In the genomic region with DNA sequence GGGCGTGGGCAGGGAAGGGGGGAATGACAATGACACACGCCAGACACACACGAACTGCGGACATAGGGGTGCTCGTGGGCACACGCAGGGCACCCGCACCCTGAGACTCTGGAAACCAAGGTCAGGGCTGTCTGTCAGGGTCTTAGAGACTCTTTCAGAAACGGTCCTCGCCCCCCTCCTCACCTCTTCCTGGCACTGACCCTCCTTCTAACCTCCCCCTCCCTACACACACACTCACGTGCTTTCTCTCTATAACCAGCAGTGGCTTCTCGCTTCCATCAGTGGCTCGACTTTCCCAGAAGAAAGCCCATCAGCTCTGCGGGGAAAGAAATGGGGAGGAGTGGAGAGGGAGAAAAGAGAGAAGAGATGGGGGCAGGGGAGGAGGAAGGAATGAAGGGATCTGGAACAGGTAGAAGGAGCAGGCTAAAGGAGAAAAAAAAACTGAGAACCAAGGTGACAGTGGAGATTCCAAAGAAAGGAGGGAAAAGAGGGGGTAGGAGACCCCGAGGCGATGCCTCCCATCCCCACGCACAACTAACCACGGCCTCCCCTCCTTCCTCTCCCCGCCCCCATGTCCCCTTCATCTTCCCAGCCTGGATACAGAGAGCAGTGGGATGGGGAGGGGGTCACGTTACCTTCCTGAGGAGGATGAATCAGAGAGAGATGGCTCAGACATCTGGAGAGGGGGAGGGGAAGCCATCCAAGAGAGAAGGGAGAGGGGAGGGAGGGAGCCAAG, we compare ENCODE assay signal across 13 cellular contexts. TPM values are rescaled to one million over a fixed set of nuclear protein-coding genes. Genes with fewer than 3 reads are reported as not detected.
DNase-seq lines count a peak whose midpoint lies in the region; ATAC-seq, FAIRE-seq and TF ChIP-seq lines count a peak whose summit lies in the region.
"Had no signal": no experiment of that assay in that cellular context is flagged by ENCODE, and none has a peak within 500 bp of the region (broad histone marks: within the 10 kb centered on the region; RNA-seq: fewer than 3 reads in every experiment).

No MANE protein-coding gene starts in this region.

- H3K27me3 Mint-ChIP-seq in astrocyte (ENCODE audit: low read depth, unreplicated experiment) (peaks cover 22% of the 10 kb centered on the region), nephron progenitor cell (ENCODE audit: low read depth, poor library complexity) (peaks cover 93% of the 10 kb centered on the region)

- H3K27me3 ChIP-seq in astrocyte (ENCODE audit: insufficient read depth, low read length) (peaks cover 41% of the 10 kb centered on the region), aorta (ENCODE audit: control insufficient read depth in 1 of 2, insufficient read depth in 2 of 2, low read length in 1 of 2) (peaks cover 0 to 11% of the 10 kb centered on the region in 2 donors)

- DNase-seq in NCI-H2196 (lab: John Stamatoyannopoulos, UW; ENCODE audit: unreplicated experiment) (peak; percentile 13), NCI-H2196 treated with DMSO at 0.1 percent for 48 hours (lab: John Stamatoyannopoulos, UW; ENCODE audit: unreplicated experiment) (no peak), M059J (ENCODE audit: low read depth) (peak; percentile 36), astrocyte (ENCODE audit: low read depth) (no peak), nephron progenitor cell (no peak), SIG-M5 treated with dmso at 0.1 percent for 504 hours (lab: John Stamatoyannopoulos, UW; ENCODE audit: unreplicated experiment) (no peak), aorta (no peak)
- DNase-seq: activated CD4-positive, alpha-beta T cell treated with anti-CD3 and anti-CD28 coated beads for 1 hour; amniotic stem cell; KBM-7; uterus had no signal

- peak overlapping the region; percentile 80 for H3K4me2 ChIP-seq in astrocyte (ENCODE audit: low read length)

- H3K4me3 Mint-ChIP-seq in astrocyte (ENCODE audit: unreplicated experiment) (peak overlapping the region; percentile 71), nephron progenitor cell (peak overlapping the region; percentile 71)

- no peaks in the 10 kb centered on the region for H3K9me3 ChIP-seq in astrocyte (ENCODE audit: insufficient read depth, low read depth, low read length)
- H3K9me3 ChIP-seq in aorta (ENCODE audit: control insufficient read depth, low read length), result no peaks in the 10 kb centered on the region
- H3K9me3 ChIP-seq: uterus had no signal

- peaks cover 30% of the 10 kb centered on the region for H4K20me1 ChIP-seq in astrocyte (ENCODE audit: insufficient read depth, low read length)

- H3K79me2 ChIP-seq in astrocyte (ENCODE audit: insufficient read depth, low read length), result no peaks in the 10 kb centered on the region

- H3K9me3 Mint-ChIP-seq in astrocyte (ENCODE audit: unreplicated experiment) (peaks cover 11% of the 10 kb centered on the region), nephron progenitor cell (no peaks in the 10 kb centered on the region)

- H3K9ac ChIP-seq in astrocyte (ENCODE audit: low read length), result no peak overlapping the region

- H3K4me3 ChIP-seq in astrocyte (ENCODE audit: insufficient read depth, low read depth, low read length), result no peak overlapping the region
- no peak overlapping the region for H3K4me3 ChIP-seq in aorta (ENCODE audit: low read length in 2 of 2)
- H3K4me3 ChIP-seq: uterus had no signal

- intact Hi-C loops in aorta (cut with DNase I), result loop anchor here in 1 of 2 donors (10.0 kb wide), 1 partner anchor 272 kb away; a partner anchor contains a TSS

- H3K27ac ChIP-seq in astrocyte (ENCODE audit: low read depth, low read length), result no peak overlapping the region
- no peak overlapping the region for H3K27ac ChIP-seq in aorta (ENCODE audit: low read depth in 1 of 2, low read length in 2 of 2)
- H3K27ac ChIP-seq: uterus had no signal

- no peak for ATAC-seq in HG02610 (IDR thresholded peaks at IDR 0.05; ENCODE audit: unreplicated experiment)
- no peak for ATAC-seq in aorta (ENCODE audit: low FRiP score)

- TF ChIP-seq CTCF in astrocyte (IDR thresholded peaks at IDR 0.05; ENCODE audit: insufficient read depth, low read depth, low read length), result no peak
- no peak for TF ChIP-seq CTCF in nephron progenitor cell (IDR thresholded peaks at IDR 0.05)

- peak overlapping the region; percentile 42 for H3K27ac Mint-ChIP-seq in astrocyte (ENCODE audit: unreplicated experiment)
- no peak overlapping the region for H3K27ac Mint-ChIP-seq in nephron progenitor cell

- peaks cover 69% of the 10 kb centered on the region for H3K4me1 ChIP-seq in astrocyte (ENCODE audit: insufficient read depth, low read length)
- H3K4me1 ChIP-seq in aorta (ENCODE audit: control insufficient read depth in 1 of 2, insufficient read depth in 2 of 2, low read length in 2 of 2), result no peaks in the 10 kb centered on the region

- FAIRE-seq in astrocyte (lab: Jason Lieb, UNC), result no peak

- no peak overlapping the region for H2AFZ ChIP-seq in astrocyte (ENCODE audit: low read depth, low read length)

- WGBS in aorta, 2 donors, result 1% methylated on average over 14 to 19 of the region's 19 CpGs

- H3K4me1 Mint-ChIP-seq in astrocyte (ENCODE audit: low read depth, unreplicated experiment) (peaks cover 48% of the 10 kb centered on the region), nephron progenitor cell (peaks cover 76% of the 10 kb centered on the region)

- H3K36me3 Mint-ChIP-seq in astrocyte (ENCODE audit: low read depth, unreplicated experiment) (no peaks in the 10 kb centered on the region), nephron progenitor cell (ENCODE audit: low read depth) (no peaks in the 10 kb centered on the region)

- H3K36me3 ChIP-seq in astrocyte (ENCODE audit: insufficient read depth, low read length) (no peaks in the 10 kb centered on the region), aorta (ENCODE audit: control insufficient read depth in 1 of 2, insufficient read depth in 2 of 2, low read length in 1 of 2) (no peaks in the 10 kb centered on the region)
- H3K36me3 ChIP-seq: uterus had no signal

RNA-seq across cellular contexts. Expression of a gene that starts 1.7 kb away (rescaled TPM):
- total RNA-seq in M059J (2014; rRNA removed; shearing (Covaris generic)), result 0.20 TPM in 1 of 2 replicates, not detected in the other
- 40.5 and 51.8 TPM in 2 replicates for total RNA-seq in astrocyte
- total RNA-seq in aorta, result not detected
- not detected for polyA plus RNA-seq in aorta

RNA-seq across cellular contexts. Expression of a gene that starts 12.8 kb away (rescaled TPM):
- total RNA-seq in M059J (2014; rRNA removed; shearing (Covaris generic)), result 97.2 and 106 TPM in 2 replicates
- total RNA-seq in astrocyte (172 and 181 TPM in 2 replicates), aorta (10 to 100 TPM; 21.3 to 26.9 TPM)
- polyA plus RNA-seq in aorta, result 10 to 100 TPM; 16.8 to 51.2 TPM

RNA-seq across cellular contexts. Expression of a gene that starts 13.0 kb away (rescaled TPM):
- total RNA-seq in M059J (2014; rRNA removed; shearing (Covaris generic)), result 0.12 TPM in 1 of 2 replicates, not detected in the other
- total RNA-seq in astrocyte (0.16 TPM in 1 of 2 replicates, not detected in the other), aorta (not detected)
- polyA plus RNA-seq in aorta, result not detected
- total RNA-seq: uterus had no signal

RNA-seq across cellular contexts. Expression of a gene that starts 33.8 kb away (rescaled TPM):
- not detected in 2 replicates for total RNA-seq in M059J (2014; rRNA removed; shearing (Covaris generic))
- not detected in 2 replicates for total RNA-seq in astrocyte
- not detected for total RNA-seq in aorta
- 1 to 10 TPM in 1 of 2 donors, not detected in 1; 5.4 TPM for polyA plus RNA-seq in aorta
- total RNA-seq: OCI-LY7, uterus had no signal

RNA-seq across cellular contexts. Expression of a gene that starts 40.2 kb away (rescaled TPM):
- 102 and 119 TPM in 2 replicates for total RNA-seq in M059J (2014; rRNA removed; shearing (Covaris generic))
- 1,303 and 1,496 TPM in 2 replicates for total RNA-seq in astrocyte
- 100 to 1,000 TPM in 1 of 2 donors, 10 to 100 TPM in 1; 57.1 to 693 TPM for total RNA-seq in aorta
- polyA plus RNA-seq in aorta, result 100 to 1,000 TPM in 1 of 2 donors, 10 to 100 TPM in 1; 71.5 to 137 TPM

Comparison
In these comparisons a context has a peak if more than half of its experiments do, and no peak if none do; other contexts are left out.
1. DNase-seq: peak in NCI-H2196 (single experiment) and M059J (single experiment); none in NCI-H2196 treated with DMSO at 0.1 percent for 48 hours (single experiment), astrocyte (single experiment), nephron progenitor cell (single experiment), SIG-M5 treated with dmso at 0.1 percent for 504 hours (single experiment) and aorta (0 of 2).
2. RNA of a gene that starts 1.7 kb away (total RNA-seq): 40.5 to 51.8 TPM in astrocyte; not detected in aorta and 0.20 TPM in M059J; every median in the first group is over 10 times any median in the second.